ENCODE assay signal across 8 cellular contexts in the genomic region with DNA sequence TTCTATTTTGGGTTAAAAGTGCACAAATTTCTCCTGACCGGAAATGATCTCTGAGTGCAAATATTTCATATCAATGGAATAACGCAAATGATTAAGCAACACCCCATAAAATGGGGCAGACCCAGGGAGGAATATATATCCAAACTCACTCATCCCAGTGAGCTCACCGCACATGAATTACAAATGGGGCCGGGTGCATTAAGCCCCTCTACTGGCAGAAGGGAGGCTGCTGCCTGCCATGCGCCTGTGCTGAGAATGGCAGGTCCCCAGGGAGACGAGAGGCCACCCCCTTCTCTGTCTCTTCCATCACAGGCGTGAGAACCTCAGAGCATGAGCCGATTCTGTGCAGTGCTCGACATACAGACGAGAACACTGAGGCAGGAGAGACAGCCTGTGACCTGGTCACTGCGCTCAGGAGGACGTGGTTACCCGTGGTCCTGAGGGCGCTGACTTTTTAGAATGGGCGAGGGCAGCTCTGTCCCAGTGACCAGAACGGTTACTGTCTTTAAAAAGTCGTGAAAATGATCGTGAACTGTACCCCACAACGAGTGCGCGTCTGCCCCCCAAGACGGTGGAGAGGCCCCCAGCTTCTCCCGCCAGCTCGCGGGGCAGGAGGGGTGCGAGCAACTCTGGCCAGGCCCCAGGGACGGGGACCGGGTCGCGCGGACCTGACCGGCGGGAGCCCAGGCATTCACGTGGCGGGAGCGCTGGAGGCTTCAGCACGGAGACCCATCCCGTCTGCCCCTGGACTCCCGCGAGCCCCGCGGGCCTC. TPM values are rescaled to one million over a fixed set of nuclear protein-coding genes. Genes with fewer than 3 reads are reported as not detected.
DNase-seq lines count a peak whose midpoint lies in the region; ATAC-seq, FAIRE-seq and TF ChIP-seq lines count a peak whose summit lies in the region.
"Not testable (repeated sequence)": the region's sequence is repeated elsewhere in the genome, so short reads cannot be mapped to it uniquely, and the experiment has no call there.

No MANE protein-coding gene starts in this region.

- BruUV-seq in GM12878 (replicated peaks; lab: Mats Ljungman, UMichigan): not testable (repeated sequence)

- ATAC-seq in GM23338: peak; percentile 23
- not testable (repeated sequence) for ATAC-seq in WTC11, GM12878

- WGBS in GM12878 (ENCODE audit: insufficient coverage, insufficient replicate concordance, low lambda C conversion rate, missing lambda C conversion rate): 1% methylated on average over 37 of the region's 42 CpGs

- POLR2A ChIA-PET in WTC11 (lab: Charles Lee); GM12878 (lab: Charles Lee): not testable (repeated sequence)

- not testable (repeated sequence) for H3K9me3 Mint-ChIP-seq in GM23338, WTC11

- peak; percentile 53 for DNase-seq in AG10803 (ENCODE audit: low read depth)
- peak; percentile 32 for DNase-seq in GM23338 (ENCODE audit: low spot score)
- peak; percentile 2 for DNase-seq in NCI-H1694 treated with DMSO at 0.1 percent for 48 hours (lab: John Stamatoyannopoulos, UW)
- peak; percentile 23 for DNase-seq in WTC11 (ENCODE audit: low spot score)
- DNase-seq in GM12878 (ENCODE audit: low read depth, low spot score): peak; percentile 12
- DNase-seq in glomerular visceral epithelial cell (ENCODE audit: extremely low spot score): peak; percentile 1
- DNase-seq in stimulated activated CD4-positive, alpha-beta T cell treated with anti-CD3 and anti-CD28 coated beads, Interleukin-1b, Interleukin-23, amount 100 ng/mL, for 48 hours: peak; percentile 43

- H3K36me3 ChIP-seq in GM23338 (ENCODE audit: insufficient read depth); GM12878 (ENCODE audit: control insufficient read depth in 2 of 2, insufficient read depth in 2 of 2, low read length in 1 of 2); muscle layer of colon (ENCODE audit: insufficient read depth, low read length): not testable (repeated sequence)

- intact Hi-C loops in GM12878 (cut with micrococcal nuclease; ENCODE audit: unreplicated experiment): loop anchor here (1.0 kb wide), 1 partner anchor 42 kb away; a partner anchor contains a TSS

- TF ChIP-seq CTCF in AG10803 (conservative IDR thresholded peaks at IDR 0.05; ENCODE audit: low read length); GM23338 (conservative IDR thresholded peaks at IDR 0.05; ENCODE audit: low read depth in 2 of 2); WTC11 (IDR thresholded peaks at IDR 0.05); GM12878 (IDR thresholded peaks at IDR 0.05 in 2 of 3, conservative IDR thresholded peaks at IDR 0.05 in 1 of 3; ENCODE audit: control insufficient read depth in 2 of 3, extremely low read depth in 1 of 3, insufficient read depth in 1 of 3, low read depth in 3 of 3, low read length in 3 of 3): not testable (repeated sequence)

- not testable (repeated sequence) for H3K79me2 ChIP-seq in GM23338 (replicated peaks; ENCODE audit: insufficient read depth); GM12878 (ENCODE audit: control insufficient read depth, insufficient read depth, low read length)

- H3K9me3 ChIP-seq in GM12878 (replicated peaks; ENCODE audit: control insufficient read depth, insufficient read depth, low read length); muscle layer of colon (ENCODE audit: low read length): not testable (repeated sequence)

- H3K36me3 Mint-ChIP-seq in GM23338 (ENCODE audit: low read depth): peaks cover 12% of the 10 kb centered on the region
- H3K36me3 Mint-ChIP-seq in WTC11: not testable (repeated sequence)

- H2AFZ ChIP-seq in GM23338: not testable (repeated sequence)
- peak overlapping the region; percentile 90 for H2AFZ ChIP-seq in GM12878 (ENCODE audit: control insufficient read depth, low read depth, low read length)

- H3K27ac Mint-ChIP-seq in GM23338 (peak overlapping the region; percentile 90), WTC11 (peak overlapping the region; percentile 90)

- H3K9ac ChIP-seq in GM12878 (ENCODE audit: control insufficient read depth, insufficient read depth, low read length): peak overlapping the region; percentile 62; the same call in 1 of the 2 replicates
- not testable (repeated sequence) for H3K9ac ChIP-seq in muscle layer of colon (ENCODE audit: low read length)

- not testable (repeated sequence) for H3K27ac ChIP-seq in GM23338 (ENCODE audit: low read depth); GM12878 (ENCODE audit: control insufficient read depth, insufficient read depth)
- H3K27ac ChIP-seq in muscle layer of colon (ENCODE audit: low read depth, low read length): peak overlapping the region; percentile 34

- H3K4me1 Mint-ChIP-seq in GM23338: peaks cover 22% of the 10 kb centered on the region
- peaks cover 25% of the 10 kb centered on the region for H3K4me1 Mint-ChIP-seq in WTC11

- H3K4me2 ChIP-seq in GM23338 (peak overlapping the region; percentile 93), GM12878 (ENCODE audit: control insufficient read depth, insufficient read depth) (peak overlapping the region; percentile 86)

- not testable (repeated sequence) for TF ChIP-seq RAD21 in GM12878 (IDR thresholded peaks at IDR 0.05; ENCODE audit: insufficient read depth, low read depth, low read length)

- SMC1A ChIA-PET in GM12878 (lab: Charles Lee; ENCODE audit: uncharacterized antibody, unreplicated experiment): not testable (repeated sequence)

- H3F3A ChIP-seq in GM23338 (replicated peaks; ENCODE audit: low read depth): not testable (repeated sequence)

- in situ Hi-C loops in GM12878 (cut with MboI): not testable (repeated sequence)

- CTCF ChIA-PET in WTC11 (lab: Charles Lee); GM12878 (lab: Yijun Ruan, JAX): not testable (repeated sequence)

- H3K4me3 ChIP-seq in AG10803 (ENCODE audit: low read length) (peak overlapping the region; percentile 66), GM23338 (peak overlapping the region; percentile 71), GM12878 (peak overlapping the region; percentile 64), muscle layer of colon (ENCODE audit: low read depth in 1 of 2, low read length in 2 of 2) (peak overlapping the region; percentile 47 to 61)

- H3K27me3 ChIP-seq in GM23338 (ENCODE audit: insufficient read depth); GM12878 (replicated peaks in 1 of 2; ENCODE audit: control insufficient read depth in 2 of 2, insufficient read depth in 2 of 2, low read length in 1 of 2); muscle layer of colon (ENCODE audit: control insufficient read depth in 1 of 2, insufficient read depth in 2 of 2, low read length in 2 of 2): not testable (repeated sequence)

- not testable (repeated sequence) for FAIRE-seq in GM12878 (lab: Jason Lieb, UNC)

- peaks cover 22% of the 10 kb centered on the region for H3K27me3 Mint-ChIP-seq in GM23338 (ENCODE audit: insufficient read depth, low read depth, poor library complexity)
- H3K27me3 Mint-ChIP-seq in WTC11 (ENCODE audit: low read depth): peaks cover 20% of the 10 kb centered on the region

- not testable (repeated sequence) for H3K9me2 ChIP-seq in GM23338 (ENCODE audit: insufficient read depth)

- not testable (repeated sequence) for H4K20me1 ChIP-seq in GM23338 (replicated peaks; ENCODE audit: insufficient read depth); GM12878 (ENCODE audit: control insufficient read depth, insufficient read depth)

- not testable (repeated sequence) for TF ChIP-seq EP300 in GM12878 (IDR thresholded peaks at IDR 0.05; ENCODE audit: borderline replicate concordance in 1 of 2, control insufficient read depth in 1 of 2, low read depth in 2 of 2, low read length in 2 of 2)

- H3K4me3 Mint-ChIP-seq in GM23338 (peak overlapping the region; percentile 90), WTC11 (peak overlapping the region; percentile 88)

- H3K4me1 ChIP-seq in GM23338 (ENCODE audit: insufficient read depth); GM12878 (ENCODE audit: control insufficient read depth, insufficient read depth, low read length); muscle layer of colon (ENCODE audit: insufficient read depth, low read length): not testable (repeated sequence)

- RAD21 ChIA-PET in GM12878 (lab: Charles Lee; ENCODE audit: unreplicated experiment): not testable (repeated sequence)

- TF ChIP-seq POLR2A in GM12878 (IDR thresholded peaks at IDR 0.05; ENCODE audit: low read depth, low read length): not testable (repeated sequence)

TF ChIP-seq in GM23338, 12 proteins besides CTCF, POLR2A, EP300 and RAD21:
- TF ChIP-seq POLR2AphosphoS5 (IDR thresholded peaks at IDR 0.05; ENCODE audit: low read depth): peak; percentile 14

TF ChIP-seq in GM12878, 131 proteins besides CTCF, POLR2A, EP300 and RAD21 (continues in another document):
- TF ChIP-seq MEF2B (IDR thresholded peaks at IDR 0.05; ENCODE audit: partially characterized antibody, poor library complexity, severe bottlenecking): peak; percentile 96
- TF ChIP-seq GATAD2B (conservative IDR thresholded peaks at IDR 0.05; ENCODE audit: low read depth): 0 out of 2 replicates have a peak, but pooled peaks have one; percentile 34

RNA-seq across cellular contexts. Expression of a gene that starts 42.8 kb away (rescaled TPM):
- 95.3 and 101 TPM in 2 replicates for total RNA-seq in GM23338 (2014; rRNA removed; shearing (Covaris generic))
- polyA plus RNA-seq in GM23338 (2016; fragmentation: Nextera tagmentation; extraction: Ambion mirVana) (81.6 and 116 TPM in 2 replicates), GM12878 (2011; rRNA removed) (51.8 and 62.1 TPM in 2 replicates), GM12878 (2014; fragmentation: Illumina TruSeq; extraction: Trizol) (34.2 and 43.0 TPM in 2 replicates), GM12878 (2014; fragmentation: Nextera tagmentation; extraction: Ambion mirVana) (10 to 100 TPM; 37.3 to 41.6 TPM), GM12878 (2014; rRNA removed) (27.9 and 32.8 TPM in 2 replicates), GM12878 (2016; fragmentation: Nextera tagmentation; extraction: Ambion mirVana) (10 to 100 TPM; 41.3 to 49.9 TPM)
- total RNA-seq in WTC11 (2021) (72.7 to 85.5 TPM (median 74.2 TPM) in 3 replicates), GM12878 (2014; rRNA removed) (31.8 and 38.4 TPM in 2 replicates), GM12878 (2014; rRNA removed; fragmentation: Illumina TruSeq; extraction: Trizol) (35.9 and 38.8 TPM in 2 replicates), GM12878 (2021) (30.4 and 34.6 TPM in 2 replicates)
- total RNA-seq in GM12878 (2013; cell fraction: nucleolus; rRNA removed): 118 and 122 TPM in 2 replicates
- polyA plus RNA-seq in GM12878 (2011; ENCODE audit: low read depth): 17.4 TPM
- 28.6 and 31.3 TPM in 2 replicates for polyA plus RNA-seq in GM12878 (2011; cell fraction: cytosol; rRNA removed)
- polyA plus RNA-seq in GM12878 (2011; cell fraction: nucleus; rRNA removed): 36.2 and 43.9 TPM in 2 replicates
- polyA plus RNA-seq in GM12878 (2012): 17.5 and 18.7 TPM in 2 replicates
- 39.4 and 42.8 TPM in 2 replicates for polyA minus RNA-seq in GM12878 (2011; rRNA and poly(A)+ RNA removed)
- 30.1 and 37.7 TPM in 2 replicates for polyA minus RNA-seq in GM12878 (2011; cell fraction: cytosol; rRNA and poly(A)+ RNA removed)
- polyA minus RNA-seq in GM12878 (2011; cell fraction: nucleus; rRNA and poly(A)+ RNA removed): 39.8 and 67.5 TPM in 2 replicates

Comparison
In these comparisons a context has a peak if more than half of its experiments do, and no peak if none do; other contexts are left out.
1. DNase-seq: peak in every context shown above with its lines; median percentile 53 in AG10803; 43 in stimulated activated CD4-positive, alpha-beta T cell treated with anti-CD3 and anti-CD28 coated beads, Interleukin-1b, Interleukin-23, amount 100 ng/mL, for 48 hours; 32 in GM23338; 23 in WTC11; 12 in GM12878; 2 in NCI-H1694 treated with DMSO at 0.1 percent for 48 hours; 1 in glomerular visceral epithelial cell.